ENCODE assay signal across 8 cellular contexts in the genomic region with DNA sequence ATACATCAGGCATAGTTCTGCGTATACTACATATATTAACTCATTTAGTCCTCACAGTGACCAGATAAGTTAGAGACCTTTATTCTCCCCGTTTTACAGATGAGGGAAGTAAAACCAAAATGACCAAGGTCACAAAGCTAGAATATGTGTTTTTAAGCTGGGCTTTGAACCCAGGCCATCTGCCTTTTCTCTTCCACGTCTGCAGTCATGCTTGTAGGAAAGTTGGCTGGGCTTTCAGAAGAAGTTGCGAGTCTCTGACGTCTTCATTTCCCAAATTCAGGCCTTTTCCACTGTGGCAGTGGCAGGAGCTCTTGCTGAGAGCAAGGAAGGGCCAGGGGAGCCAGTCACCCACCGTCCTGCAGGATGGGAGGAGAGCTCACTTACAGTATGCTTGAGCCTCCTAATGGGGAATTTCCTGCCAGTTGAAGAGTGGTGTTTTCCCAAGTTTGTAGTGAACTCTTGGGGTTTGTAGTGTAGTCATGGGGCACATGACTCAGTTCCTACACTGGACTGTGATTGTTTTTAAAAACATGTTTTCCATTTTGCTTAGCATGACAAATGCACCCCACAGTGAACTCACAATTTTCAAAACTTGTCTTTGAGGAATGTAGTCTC. TPM values are rescaled to one million over a fixed set of nuclear protein-coding genes. Genes with fewer than 3 reads are reported as not detected.
DNase-seq lines count a peak whose midpoint lies in the region; ATAC-seq and TF ChIP-seq lines count a peak whose summit lies in the region.

No MANE protein-coding gene starts in this region.

- H3K27me3 Mint-ChIP-seq in WTC11 (ENCODE audit: low read depth), result no peaks in the 10 kb centered on the region

- CTCF ChIA-PET in WTC11 (lab: Charles Lee), result interaction anchor here (0.5 to 1.6 kb wide), 5 partner anchors 13 to 1762 kb away, joined by 3 to 7 read pairs (median 4); no protein-coding TSS in a partner anchor

- H3K27me3 ChIP-seq in foreskin keratinocyte, result no peaks in the 10 kb centered on the region
- no peaks in the 10 kb centered on the region for H3K27me3 ChIP-seq in prostate gland (replicated peaks; ENCODE audit: insufficient read depth)

- peaks cover 12% of the 10 kb centered on the region for H3K36me3 Mint-ChIP-seq in WTC11

- H3K4me3 Mint-ChIP-seq in WTC11, result peak overlapping the region; percentile 33

- H3K4me1 Mint-ChIP-seq in WTC11, result peaks cover 57% of the 10 kb centered on the region

- TF ChIP-seq POLR2A in prostate gland (IDR thresholded peaks at IDR 0.05), result no peak

- POLR2A ChIA-PET in WTC11 (lab: Charles Lee), result interaction anchor here (1.2 kb wide), 1 partner anchor 26 kb away, joined by 6 read pairs; no protein-coding TSS in a partner anchor

- WGBS in prostate gland, result 73% methylated on average over 6 of the region's 6 CpGs

- H3K9me3 Mint-ChIP-seq in WTC11, result peaks cover 6% of the 10 kb centered on the region

- no peaks in the 10 kb centered on the region for H3K9me3 ChIP-seq in prostate gland

- intact Hi-C loops in prostate gland (cut with DNase I), result loop anchor here (5.0 kb wide), 1 partner anchor 61 kb away; a partner anchor contains a TSS

- no peak for TF ChIP-seq CTCF in WTC11 (IDR thresholded peaks at IDR 0.05)
- peak; percentile 39 for TF ChIP-seq CTCF in foreskin keratinocyte (conservative IDR thresholded peaks at IDR 0.05)
- TF ChIP-seq CTCF in prostate gland (IDR thresholded peaks at IDR 0.05), result no peak

- peak; percentile 52 for ATAC-seq in GM21360 (IDR thresholded peaks at IDR 0.05; ENCODE audit: unreplicated experiment)
- peak; percentile 83 for ATAC-seq in WTC11
- ATAC-seq in foreskin keratinocyte, result peak; percentile 95

- H3K36me3 ChIP-seq in prostate gland, result no peaks in the 10 kb centered on the region

- H3K4me1 ChIP-seq in foreskin keratinocyte (peaks cover 14% of the 10 kb centered on the region), prostate gland (replicated peaks) (peaks cover 22% of the 10 kb centered on the region)

- DNase-seq in WTC11 (ENCODE audit: low spot score) (peak; percentile 38), foreskin keratinocyte (peak; percentile 82 to 93), prostate gland (ENCODE audit: low spot score) (no peak), COLO668 (lab: John Stamatoyannopoulos, UW; ENCODE audit: unreplicated experiment) (no peak), NCI-H1694 (lab: John Stamatoyannopoulos, UW) (no peak), DMS79 treated with DMSO at 0.1 percent for 48 hours (lab: John Stamatoyannopoulos, UW) (no peak), mesenteric fat pad (ENCODE audit: low spot score) (no peak)

- H3K27ac Mint-ChIP-seq in WTC11, result peak overlapping the region; percentile 98

- peak overlapping the region; percentile 65 for H3K27ac ChIP-seq in foreskin keratinocyte
- H3K27ac ChIP-seq in prostate gland, result peak overlapping the region; percentile 53 to 86

- no peak overlapping the region for H3K4me3 ChIP-seq in prostate gland

TF ChIP-seq in WTC11, 78 proteins besides CTCF, POLR2A, EP300 and RAD21:
- TF ChIP-seq ETV6 (CRISPR knock-in tag; IDR thresholded peaks at IDR 0.05) (peak; percentile 93; the same call in 1 of the 2 replicates), NR3C1 (CRISPR knock-in tag; conservative IDR thresholded peaks at IDR 0.05; ENCODE audit: low read depth) (no peak), ZNF423 (CRISPR knock-in tag; IDR thresholded peaks at IDR 0.05) (0 out of 2 replicates have a peak, but pooled peaks have one; percentile 10), FOXJ3 (CRISPR knock-in tag; IDR thresholded peaks at IDR 0.05; ENCODE audit: borderline replicate concordance) (no peak), ZNF121 (CRISPR knock-in tag; IDR thresholded peaks at IDR 0.05) (peak; percentile 78)
- TF ChIP-seq, protein P1, sequence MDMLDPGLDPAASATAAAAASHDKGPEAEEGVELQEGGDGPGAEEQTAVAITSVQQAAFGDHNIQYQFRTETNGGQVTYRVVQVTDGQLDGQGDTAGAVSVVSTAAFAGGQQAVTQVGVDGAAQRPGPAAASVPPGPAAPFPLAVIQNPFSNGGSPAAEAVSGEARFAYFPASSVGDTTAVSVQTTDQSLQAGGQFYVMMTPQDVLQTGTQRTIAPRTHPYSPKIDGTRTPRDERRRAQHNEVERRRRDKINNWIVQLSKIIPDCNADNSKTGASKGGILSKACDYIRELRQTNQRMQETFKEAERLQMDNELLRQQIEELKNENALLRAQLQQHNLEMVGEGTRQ (CRISPR knock-in tag; IDR thresholded peaks at IDR 0.05), result peak; percentile 71
- TF ChIP-seq, protein P2, sequence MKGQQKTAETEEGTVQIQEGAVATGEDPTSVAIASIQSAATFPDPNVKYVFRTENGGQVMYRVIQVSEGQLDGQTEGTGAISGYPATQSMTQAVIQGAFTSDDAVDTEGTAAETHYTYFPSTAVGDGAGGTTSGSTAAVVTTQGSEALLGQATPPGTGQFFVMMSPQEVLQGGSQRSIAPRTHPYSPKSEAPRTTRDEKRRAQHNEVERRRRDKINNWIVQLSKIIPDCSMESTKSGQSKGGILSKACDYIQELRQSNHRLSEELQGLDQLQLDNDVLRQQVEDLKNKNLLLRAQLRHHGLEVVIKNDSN (CRISPR knock-in tag; IDR thresholded peaks at IDR 0.05), result peak; percentile 66; the same call in 1 of the 2 replicates

RNA-seq across cellular contexts. Expression of a gene that starts 34.2 kb away (rescaled TPM):
- total RNA-seq in WTC11 (2021), result 2.1 to 4.2 TPM (median 3.0 TPM) in 3 replicates
- total RNA-seq in foreskin keratinocyte, result not detected in 2 replicates
- polyA plus RNA-seq in foreskin keratinocyte, result not detected in 2 replicates
- total RNA-seq in prostate gland, result 10 to 100 TPM in 1 of 2 donors, not detected in 1; 12.8 TPM
- not detected for total RNA-seq in mesenteric fat pad

RNA-seq across cellular contexts. Expression of a gene that starts 51.0 kb away (rescaled TPM):
- 2.8 to 3.9 TPM (median 3.3 TPM) in 3 replicates for total RNA-seq in WTC11 (2021)
- 7.3 and 8.4 TPM in 2 replicates for total RNA-seq in foreskin keratinocyte
- polyA plus RNA-seq in foreskin keratinocyte, result 7.4 and 8.9 TPM in 2 replicates
- 10 to 100 TPM; 39.0 to 49.4 TPM for total RNA-seq in prostate gland
- total RNA-seq in mesenteric fat pad, result 25.7 TPM

RNA-seq across cellular contexts. Expression of a gene that starts 59.3 kb away (rescaled TPM):
- 25.9 to 26.8 TPM (median 26.4 TPM) in 3 replicates for total RNA-seq in WTC11 (2021)
- 22.9 and 25.8 TPM in 2 replicates for total RNA-seq in foreskin keratinocyte
- polyA plus RNA-seq in foreskin keratinocyte, result 10.2 and 11.1 TPM in 2 replicates
- 100 to 1,000 TPM; 136 to 168 TPM for total RNA-seq in prostate gland
- 98.0 TPM for total RNA-seq in mesenteric fat pad

Comparison
In these comparisons a context has a peak if more than half of its experiments do, and no peak if none do; other contexts are left out.
1. DNase-seq: peak in WTC11 (single experiment) and foreskin keratinocyte (2 of 2); none in prostate gland (single experiment), COLO668 (single experiment), NCI-H1694 (single experiment), DMS79 treated with DMSO at 0.1 percent for 48 hours (single experiment) and mesenteric fat pad (single experiment).
2. Peak in every context shown above with its lines, with median percentiles within 50 percentile points of each other: ATAC-seq.